In genomic region chr21:31111093-31111492, GRCh38 we compare ENCODE assay signal across 16 cellular contexts.
DNase-seq lines count a peak whose midpoint lies in the region; ATAC-seq and TF ChIP-seq lines count a peak whose summit lies in the region.
"Had no signal": no experiment of that assay in that cellular context is flagged by ENCODE, and none has a peak within 500 bp of the region (broad histone marks: within the 10 kb centered on the region; RNA-seq: fewer than 3 reads in every experiment).

No MANE protein-coding gene starts in this region.

- no peak overlapping the region for H4K91ac ChIP-seq in neuronal stem cell (ENCODE audit: low read depth, low read length, poor library complexity)

- H3K27me3 Mint-ChIP-seq in natural killer cell (ENCODE audit: low read depth in 2 of 2), result peaks cover 0 to 7% of the 10 kb centered on the region in 2 donors

- H3K9ac ChIP-seq in OCI-LY1 (ENCODE audit: low read length) (no peak overlapping the region), neuronal stem cell (ENCODE audit: low read depth, low read length, poor library complexity) (peak overlapping the region; percentile 0)

- H3K4me3 ChIP-seq in OCI-LY1 (ENCODE audit: low read depth, low read length, poor library complexity, severe bottlenecking) (no peak overlapping the region), neuronal stem cell (ENCODE audit: low read length in 2 of 2) (no peak overlapping the region), left lung (no peak overlapping the region)
- H3K4me3 ChIP-seq: SK-N-MC had no signal

- H3K27me3 ChIP-seq in OCI-LY1 (ENCODE audit: insufficient read depth, low read length), result no peaks in the 10 kb centered on the region; the same call in 1 of the 2 replicates
- H3K27me3 ChIP-seq in neuronal stem cell (ENCODE audit: control insufficient read depth in 3 of 3, insufficient read depth in 3 of 3, low read depth in 1 of 3, low read length in 3 of 3), result no peaks in the 10 kb centered on the region
- H3K27me3 ChIP-seq in left lung, result no peaks in the 10 kb centered on the region

- H2BK5ac ChIP-seq in neuronal stem cell (ENCODE audit: low read length), result no peak overlapping the region

- TF ChIP-seq CTCF in OCI-LY1 (IDR thresholded peaks at IDR 0.05; ENCODE audit: low read length) (no peak), natural killer cell (IDR thresholded peaks at IDR 0.05) (no peak), left lung (IDR thresholded peaks at IDR 0.05) (no peak)

- H3F3A ChIP-seq in OCI-LY1 (ENCODE audit: insufficient read depth, low read length), result no peaks in the 10 kb centered on the region

- no peak overlapping the region for H3K27ac Mint-ChIP-seq in natural killer cell

- H3K79me2 ChIP-seq in OCI-LY1 (ENCODE audit: insufficient read depth, low read length), result no peaks in the 10 kb centered on the region

- no peak overlapping the region for H3K4ac ChIP-seq in neuronal stem cell (ENCODE audit: low read length)

- H3K9me2 ChIP-seq in OCI-LY1 (ENCODE audit: low read depth, low read length), result no peaks in the 10 kb centered on the region

- no peaks in the 10 kb centered on the region for H3K9me3 Mint-ChIP-seq in natural killer cell

- H3K14ac ChIP-seq in neuronal stem cell (ENCODE audit: low read length), result peak overlapping the region; percentile 9

- H2BK15ac ChIP-seq in neuronal stem cell (ENCODE audit: low read length), result no peak overlapping the region

- H4K8ac ChIP-seq in neuronal stem cell (ENCODE audit: low read depth, low read length), result no peak overlapping the region

- peak overlapping the region; percentile 44 for H3K18ac ChIP-seq in neuronal stem cell (ENCODE audit: low read length)

- H2BK120ac ChIP-seq in neuronal stem cell (ENCODE audit: low read depth, low read length), result no peak overlapping the region

- no peak overlapping the region for H2AFZ ChIP-seq in OCI-LY1 (ENCODE audit: low read length)
- H2AFZ ChIP-seq in neuronal stem cell (ENCODE audit: low read length), result no peak overlapping the region

- H3K9me3 ChIP-seq in OCI-LY1 (ENCODE audit: low read length) (no peaks in the 10 kb centered on the region), neuronal stem cell (replicated peaks in 1 of 2; ENCODE audit: control insufficient read depth in 2 of 2, insufficient read depth in 1 of 2, low read depth in 1 of 2, low read length in 2 of 2) (peaks cover 0 to 5% of the 10 kb centered on the region in 2 donors), left lung (no peaks in the 10 kb centered on the region)

- H3K4me1 ChIP-seq in OCI-LY1 (ENCODE audit: insufficient read depth, low read length, severe bottlenecking) (peaks cover 28% of the 10 kb centered on the region), neuronal stem cell (ENCODE audit: control insufficient read depth in 2 of 2, insufficient read depth in 1 of 2, low read depth in 1 of 2, low read length in 2 of 2) (peaks cover 3 to 7% of the 10 kb centered on the region in 2 donors), left lung (peaks cover 0 to 16% of the 10 kb centered on the region in 2 donors)

- H4K20me1 ChIP-seq in OCI-LY1 (ENCODE audit: insufficient read depth, low read length), result no peaks in the 10 kb centered on the region

- intact Hi-C loops in natural killer cell (cut with micrococcal nuclease) (no loop called here), left lung (cut with DNase I) (loop anchor here in 1 of 2 donors (10.0 kb wide), 1 partner anchor 494 kb away; no protein-coding TSS in a partner anchor), posterior cingulate gyrus (cut with DNase I) (no loop called here)

- no peak for ATAC-seq in natural killer cell
- no peak for ATAC-seq in left lung
- ATAC-seq in esophagus mucosa, result no peak

- no peaks in the 10 kb centered on the region for H3K4me1 Mint-ChIP-seq in natural killer cell

- no peak overlapping the region for H2BK12ac ChIP-seq in neuronal stem cell (ENCODE audit: low read length)

- no peak overlapping the region for H3K23ac ChIP-seq in neuronal stem cell (ENCODE audit: low read depth, low read length, poor library complexity)

- peak; percentile 72 for DNase-seq in cerebellar cortex (ENCODE audit: low spot score)
- no peak for DNase-seq in neuronal stem cell (ENCODE audit: low spot score)
- no peak for DNase-seq in natural killer cell
- no peak for DNase-seq in left lung
- no peak for DNase-seq in posterior cingulate gyrus
- DNase-seq: AML-193, DMS79 treated with DMSO at 0.1 percent for 48 hours, H7, NCI-H1105, NCI-H1694, NCI-H2081 treated with DMSO at 0.1 percent for 48 hours, OCI-M1, SHP77 had no signal

- WGBS in neuronal stem cell (ENCODE audit: extremely low coverage in 2 of 2, insufficient read length in 2 of 2, insufficient replicate concordance in 1 of 2), 2 donors, result no CpG with 5 or more reads among the region's 6 CpGs

- peak overlapping the region; percentile 65 for H3K27ac ChIP-seq in OCI-LY1 (ENCODE audit: low read depth, low read length, poor library complexity, severe bottlenecking)
- H3K27ac ChIP-seq in neuronal stem cell (replicated peaks; ENCODE audit: low read length), result no peak overlapping the region
- no peak overlapping the region for H3K27ac ChIP-seq in left lung
- H3K27ac ChIP-seq: SK-N-MC had no signal

- H3K79me1 ChIP-seq in neuronal stem cell (ENCODE audit: low read depth, low read length), result no peaks in the 10 kb centered on the region

- no peaks in the 10 kb centered on the region for H3K36me3 Mint-ChIP-seq in natural killer cell

- no peak overlapping the region for H3K4me2 ChIP-seq in OCI-LY1 (ENCODE audit: low read length)
- no peak overlapping the region for H3K4me2 ChIP-seq in neuronal stem cell (ENCODE audit: insufficient read depth, low read length, poor library complexity, severe bottlenecking)

- peak overlapping the region; percentile 20 for H2AK5ac ChIP-seq in neuronal stem cell (ENCODE audit: low read depth, low read length)

- H3K36me3 ChIP-seq in OCI-LY1 (ENCODE audit: insufficient read depth, low read length) (no peaks in the 10 kb centered on the region), neuronal stem cell (replicated peaks in 1 of 2; ENCODE audit: control insufficient read depth in 2 of 2, insufficient read depth in 2 of 2, low read length in 2 of 2) (no peaks in the 10 kb centered on the region), left lung (no peaks in the 10 kb centered on the region)

- no peak overlapping the region for H3K4me3 Mint-ChIP-seq in natural killer cell
